ENCODE assay signal across 27 cellular contexts in the genomic region with DNA sequence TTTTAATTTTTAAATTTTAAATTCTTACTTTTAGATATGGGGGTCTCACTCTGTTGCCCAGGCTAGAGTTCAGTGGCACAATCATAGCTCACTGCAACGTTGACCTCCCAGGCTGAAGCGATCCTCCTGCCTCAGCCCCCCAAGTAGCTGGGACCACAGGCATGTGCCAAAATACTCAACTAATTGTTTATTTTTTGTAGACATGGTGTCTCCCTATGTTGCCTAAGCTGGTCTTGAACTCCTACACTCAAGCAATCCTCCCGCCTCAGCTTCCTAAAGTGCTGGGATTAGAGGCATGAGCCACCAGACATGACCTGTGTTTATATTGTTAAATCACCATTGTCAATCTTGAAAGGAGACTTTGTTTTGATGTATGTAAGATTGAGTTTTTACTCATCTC.
A peak's percentile ranks its signal among the peaks of the same experiment; 100 is the strongest.
DNase-seq lines count a peak whose midpoint lies in the region.
"Had no signal": no experiment of that assay in that cellular context is flagged by ENCODE, and none has a peak within 500 bp of the region (broad histone marks: within the 10 kb centered on the region; RNA-seq: fewer than 3 reads in every experiment).

No MANE protein-coding gene starts in this region.

- H3K27me3 ChIP-seq in SJSA1 (replicated peaks), result no peaks in the 10 kb centered on the region
- H3K27me3 ChIP-seq: BE2C; BLaER1; BLaER1 treated with 17β-estradiol and CSF1 and Interleukin-3, amounts not matched to agents 10 nM and 100 nM had no signal

- H3K27ac ChIP-seq in SJSA1, result peak overlapping the region; percentile 56
- H3K27ac ChIP-seq: 22Rv1; A549; BLaER1; BLaER1 treated with 17β-estradiol and CSF1 and Interleukin-3, amounts not matched to agents 10 nM and 100 nM; C4-2B had no signal

- no peaks in the 10 kb centered on the region for H3K36me3 ChIP-seq in SJSA1
- H3K36me3 ChIP-seq: BE2C had no signal

- H3K4me1 ChIP-seq in SJSA1 (replicated peaks), result peaks cover 33% of the 10 kb centered on the region
- H3K4me1 ChIP-seq: A549, BE2C, BLaER1, Caco-2 had no signal

- H3K4me3 ChIP-seq in SJSA1, result no peak overlapping the region
- H3K4me3 ChIP-seq: A549; BLaER1; BLaER1 treated with 17β-estradiol and CSF1 and Interleukin-3, amounts not matched to agents 10 nM and 100 nM had no signal

- DNase-seq in SJSA1 (ENCODE audit: low read depth in 1 of 2, low spot score in 2 of 2) (peak; percentile 85 to 92), NCI-H82 (lab: John Stamatoyannopoulos, UW) (no peak)
- DNase-seq: 8988T; ACHN; AML-193; BE2C; C1 segment of cervical spinal cord; Caco-2; Calu3; CD4-positive, alpha-beta memory T cell; CD4-positive, alpha-beta T cell; CD4-positive, CD25-positive, alpha-beta regulatory T cell; CD8-positive, alpha-beta memory T cell; CD8-positive, alpha-beta T cell; COR-L47; DMS 273 treated with DMSO at 0.1 percent for 48 hours; DMS153; DMS53; DMS79; DMS79 treated with DMSO at 0.1 percent for 48 hours; DND-41; EL had no signal

- no peaks in the 10 kb centered on the region for H3K9me3 ChIP-seq in SJSA1 (replicated peaks)
- H3K9me3 ChIP-seq: A549; BLaER1; BLaER1 treated with 17β-estradiol and CSF1 and Interleukin-3, amounts not matched to agents 10 nM and 100 nM; Caco-2 had no signal
